Comparison of ENCODE assay signal across 9 cellular contexts in the genomic region with DNA sequence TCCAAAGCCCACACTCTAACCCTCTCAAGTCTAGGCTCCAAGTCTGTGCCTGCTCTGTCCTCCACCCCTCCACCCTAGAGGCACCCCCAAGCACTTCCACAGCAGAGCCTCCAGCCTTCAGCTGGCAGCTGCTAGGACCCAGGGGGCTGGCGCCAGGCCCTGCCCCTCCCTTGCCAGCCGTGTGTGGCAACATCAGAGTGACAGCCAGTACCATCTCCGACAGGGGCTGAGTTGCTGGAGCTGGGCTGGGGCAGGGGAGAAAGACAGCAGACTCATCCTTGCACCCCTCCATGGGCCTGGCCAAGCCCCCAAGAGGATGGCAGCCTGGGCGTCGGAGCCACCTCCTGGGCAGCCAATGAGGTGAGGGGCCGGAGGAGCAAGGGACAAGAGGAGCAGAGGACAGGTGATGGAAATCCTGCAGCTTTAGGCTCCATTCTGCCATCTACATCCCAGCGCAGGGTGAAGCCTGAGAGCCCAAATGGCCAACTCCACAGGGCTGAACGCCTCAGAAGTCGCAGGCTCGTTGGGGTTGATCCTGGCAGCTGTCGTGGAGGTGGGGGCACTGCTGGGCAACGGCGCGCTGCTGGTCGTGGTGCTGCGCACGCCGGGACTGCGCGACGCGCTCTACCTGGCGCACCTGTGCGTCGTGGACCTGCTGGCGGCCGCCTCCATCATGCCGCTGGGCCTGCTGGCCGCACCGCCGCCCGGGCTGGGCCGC. TPM values are rescaled to one million over a fixed set of nuclear protein-coding genes. Genes with fewer than 3 reads are reported as not detected.
A peak's percentile ranks its signal among the peaks of the same experiment; 100 is the strongest.
DNase-seq lines count a peak whose midpoint lies in the region; ATAC-seq lines count a peak whose summit lies in the region.
"Had no signal": no experiment of that assay in that cellular context is flagged by ENCODE, and none has a peak within 500 bp of the region (broad histone marks: within the 10 kb centered on the region; RNA-seq: fewer than 3 reads in every experiment).

A gene with protein sequence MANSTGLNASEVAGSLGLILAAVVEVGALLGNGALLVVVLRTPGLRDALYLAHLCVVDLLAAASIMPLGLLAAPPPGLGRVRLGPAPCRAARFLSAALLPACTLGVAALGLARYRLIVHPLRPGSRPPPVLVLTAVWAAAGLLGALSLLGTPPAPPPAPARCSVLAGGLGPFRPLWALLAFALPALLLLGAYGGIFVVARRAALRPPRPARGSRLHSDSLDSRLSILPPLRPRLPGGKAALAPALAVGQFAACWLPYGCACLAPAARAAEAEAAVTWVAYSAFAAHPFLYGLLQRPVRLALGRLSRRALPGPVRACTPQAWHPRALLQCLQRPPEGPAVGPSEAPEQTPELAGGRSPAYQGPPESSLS (plus strand): TSS at position 207 of the 718 bp plus-strand sequence. CDS start 272 bp downstream, at position 479.

- H3K4me2 ChIP-seq in mesendoderm (ENCODE audit: low read length), result peak within 1 kb of the TSS; percentile 68

- peak within 1 kb of the TSS; percentile 19 for H3K18ac ChIP-seq in mesendoderm (ENCODE audit: low read length)

- H3K79me2 ChIP-seq in mesendoderm (ENCODE audit: control insufficient read depth, insufficient read depth, low read length), result no peaks in the 10 kb centered on the region

- H3K36me3 ChIP-seq in ectodermal cell (ENCODE audit: control insufficient read depth, insufficient read depth, low read length), result peaks cover 21% of the 10 kb centered on the region
- H3K36me3 ChIP-seq in mesendoderm (ENCODE audit: control insufficient read depth, insufficient read depth, low read length), result peaks cover 3% of the 10 kb centered on the region
- H3K36me3 ChIP-seq in thymus (ENCODE audit: control insufficient read depth, insufficient read depth), result no peaks in the 10 kb centered on the region

- H2BK5ac ChIP-seq in mesendoderm (ENCODE audit: low read length), result no peak within 1 kb of the TSS

- H3K9me3 ChIP-seq in ectodermal cell (ENCODE audit: control insufficient read depth, low read length) (no peaks in the 10 kb centered on the region), thymus (ENCODE audit: control insufficient read depth) (no peaks in the 10 kb centered on the region)

- DNase-seq in NCI-H82 (lab: John Stamatoyannopoulos, UW) (peak; percentile 44), NCI-H82 treated with DMSO at 0.1 percent for 48 hours (lab: John Stamatoyannopoulos, UW; ENCODE audit: unreplicated experiment) (no peak), mesendoderm (no peak), NCI-H1417 treated with DMSO at 0.1 percent for 48 hours (lab: John Stamatoyannopoulos, UW) (no peak), SK-N-DZ (ENCODE audit: low spot score) (no peak)
- DNase-seq: activated CD4-positive, alpha-beta T cell treated with anti-CD3 and anti-CD28 coated beads, Interleukin-2, amount 10 ng/mL, durations not matched to agents 24 days and 14 days had no signal

- peaks cover 62% of the 10 kb centered on the region for H3K27me3 ChIP-seq in ectodermal cell (ENCODE audit: control insufficient read depth, insufficient read depth, low read length, poor library complexity, severe bottlenecking)
- peaks cover 18% of the 10 kb centered on the region for H3K27me3 ChIP-seq in mesendoderm (ENCODE audit: insufficient read depth, low read length, poor library complexity)
- H3K27me3 ChIP-seq in thymus (ENCODE audit: control insufficient read depth, insufficient read depth), result peaks cover 34% of the 10 kb centered on the region

- H2AK5ac ChIP-seq in mesendoderm (ENCODE audit: low read length), result no peak within 1 kb of the TSS

- H4K8ac ChIP-seq in mesendoderm (ENCODE audit: low read depth, low read length), result no peak within 1 kb of the TSS

- peak within 1 kb of the TSS; percentile 15 for H3K23ac ChIP-seq in mesendoderm (ENCODE audit: low read length)

- H3K27ac ChIP-seq in ectodermal cell (ENCODE audit: insufficient read depth, low read depth, low read length, poor library complexity, severe bottlenecking), result no peak within 1 kb of the TSS
- no peak within 1 kb of the TSS for H3K27ac ChIP-seq in mesendoderm (ENCODE audit: low read depth, low read length)
- H3K27ac ChIP-seq in thymus (ENCODE audit: low read depth), result no peak within 1 kb of the TSS

- WGBS in ectodermal cell, 2 experiments, result 22 to 24% methylated on average over 33 of the region's 33 CpGs
- WGBS in mesendoderm (ENCODE audit: extremely low coverage, insufficient coverage, low lambda C conversion rate), result no CpG with 5 or more reads among the region's 33 CpGs
- WGBS in thymus, result 40% methylated on average over 33 of the region's 33 CpGs

- no peak within 1 kb of the TSS for H4K5ac ChIP-seq in mesendoderm (ENCODE audit: low read length)

- ATAC-seq in GM19463 (IDR thresholded peaks at IDR 0.05; ENCODE audit: unreplicated experiment), result no peak

- H3K9ac ChIP-seq in mesendoderm (ENCODE audit: low read length), result peak within 1 kb of the TSS; percentile 71

- no peak within 1 kb of the TSS for H2BK15ac ChIP-seq in mesendoderm (replicated peaks; ENCODE audit: low read depth)

- H2BK120ac ChIP-seq in mesendoderm (ENCODE audit: low read depth, low read length), result no peak within 1 kb of the TSS

- H3K4ac ChIP-seq in mesendoderm (ENCODE audit: low read depth, low read length), result no peak within 1 kb of the TSS

- H3K4me1 ChIP-seq in ectodermal cell (ENCODE audit: control insufficient read depth, insufficient read depth, low read length) (peaks cover 6% of the 10 kb centered on the region), mesendoderm (ENCODE audit: control insufficient read depth, low read depth, low read length) (no peaks in the 10 kb centered on the region), thymus (ENCODE audit: control insufficient read depth, insufficient read depth, low read length) (peaks cover 11% of the 10 kb centered on the region)

- H3K56ac ChIP-seq in mesendoderm (ENCODE audit: low read length), result peak within 1 kb of the TSS; percentile 80

- H3K79me1 ChIP-seq in mesendoderm (ENCODE audit: low read length), result no peaks in the 10 kb centered on the region

- H3K4me3 ChIP-seq in ectodermal cell (ENCODE audit: insufficient read depth, low read depth, low read length) (peak within 1 kb of the TSS; percentile 42), mesendoderm (ENCODE audit: low read length) (no peak within 1 kb of the TSS), thymus (ENCODE audit: low read length) (peak within 1 kb of the TSS; percentile 42)

RNA-seq across cellular contexts. Expression of the gene that starts here (rescaled TPM):
- polyA plus RNA-seq in ectodermal cell (2013, experiment 1 of 4), result not detected
- polyA plus RNA-seq in ectodermal cell (2013, experiment 2 of 4), result not detected
- not detected for polyA plus RNA-seq in ectodermal cell (2013, experiment 3 of 4)
- not detected for polyA plus RNA-seq in ectodermal cell (2013, experiment 4 of 4)
- 0.04 TPM for polyA plus RNA-seq in mesendoderm (2013, experiment 1 of 2)
- 0.04 TPM for polyA plus RNA-seq in mesendoderm (2013, experiment 2 of 2)
- polyA plus RNA-seq in thymus, result 0.02 TPM
- not detected in 2 replicates for polyA plus RNA-seq in SK-N-DZ (2014; cell fraction: cytosol; rRNA removed)
- not detected in 2 replicates for polyA plus RNA-seq in SK-N-DZ (2014; cell fraction: nucleus; rRNA removed)
